In genomic region chr1:12055259-12055658, GRCh38 we compare ENCODE assay signal across 19 cellular contexts. TPM values are rescaled to one million over a fixed set of nuclear protein-coding genes. Genes with fewer than 3 reads are reported as not detected.
A peak's percentile ranks its signal among the peaks of the same experiment; 100 is the strongest.
DNase-seq lines count a peak whose midpoint lies in the region; ATAC-seq lines count a peak whose summit lies in the region.
"Had no signal": no experiment of that assay in that cellular context is flagged by ENCODE, and none has a peak within 500 bp of the region (broad histone marks: within the 10 kb centered on the region; RNA-seq: fewer than 3 reads in every experiment).

No MANE protein-coding gene starts in this region.

- no peak overlapping the region for H3K4me3 ChIP-seq in trophoblast cell (ENCODE audit: low read depth, low read length)
- H3K4me3 ChIP-seq: BLaER1 treated with 17β-estradiol and CSF1 and Interleukin-3, amounts not matched to agents 10 nM and 100 nM; GM23248; HAP-1 had no signal

- no peak overlapping the region for H2AFZ ChIP-seq in trophoblast cell (ENCODE audit: insufficient read depth, low read length, poor library complexity)
- H2AFZ ChIP-seq: GM23248 had no signal

- no peak overlapping the region for H3K9ac ChIP-seq in trophoblast cell (ENCODE audit: low read length)
- H3K9ac ChIP-seq: BLaER1 treated with 17β-estradiol and CSF1 and Interleukin-3, amounts not matched to agents 10 nM and 100 nM; GM23248 had no signal

- H3K27ac Mint-ChIP-seq in activated CD8-positive, alpha-beta memory T cell treated with anti-CD3 and anti-CD28 coated beads, Interleukin-2, amount 10 ng/mL, durations not matched to agents 7 days and 5 days: no peak overlapping the region
- H3K27ac Mint-ChIP-seq in activated T-helper 17 cell treated with anti-CD3 and anti-CD28 coated beads, Interleukin-2, amount 50 U/mL, for 72 hours: no peak overlapping the region
- H3K27ac Mint-ChIP-seq: CD8-positive, alpha-beta T cell; IgD-negative memory B cell had no signal

- H4K12ac ChIP-seq in trophoblast cell (ENCODE audit: low read depth, low read length): no peak overlapping the region

- peaks cover 85% of the 10 kb centered on the region for H3K4me1 Mint-ChIP-seq in activated CD8-positive, alpha-beta memory T cell treated with anti-CD3 and anti-CD28 coated beads, Interleukin-2, amount 10 ng/mL, durations not matched to agents 7 days and 5 days
- peaks cover 47% of the 10 kb centered on the region for H3K4me1 Mint-ChIP-seq in activated T-helper 17 cell treated with anti-CD3 and anti-CD28 coated beads, Interleukin-2, amount 50 U/mL, for 72 hours

- H3K36me3 Mint-ChIP-seq in activated CD8-positive, alpha-beta memory T cell treated with anti-CD3 and anti-CD28 coated beads, Interleukin-2, amount 10 ng/mL, durations not matched to agents 7 days and 5 days: no peaks in the 10 kb centered on the region
- H3K36me3 Mint-ChIP-seq in activated T-helper 17 cell treated with anti-CD3 and anti-CD28 coated beads, Interleukin-2, amount 50 U/mL, for 72 hours (ENCODE audit: low read depth): no peaks in the 10 kb centered on the region
- H3K36me3 Mint-ChIP-seq: CD8-positive, alpha-beta T cell; IgD-negative memory B cell had no signal

- H3K4me2 ChIP-seq in trophoblast cell (ENCODE audit: low read length): no peak overlapping the region
- H3K4me2 ChIP-seq: BLaER1 treated with 17β-estradiol and CSF1 and Interleukin-3, amounts not matched to agents 10 nM and 100 nM had no signal

- no peak overlapping the region for H3K23ac ChIP-seq in trophoblast cell (ENCODE audit: low read length)

- WGBS in trophoblast cell (ENCODE audit: extremely low coverage, insufficient coverage, insufficient read length): no CpG with 5 or more reads among the region's 6 CpGs

- no peak overlapping the region for H4K8ac ChIP-seq in trophoblast cell (ENCODE audit: low read depth, low read length)

- H3K4me1 ChIP-seq in trophoblast cell (ENCODE audit: control insufficient read depth in 1 of 2, insufficient read depth in 2 of 2, low read length in 2 of 2): peaks cover 22 to 25% of the 10 kb centered on the region in 2 experiments
- H3K4me1 ChIP-seq: HAP-1 had no signal

- no peak overlapping the region for H2AK5ac ChIP-seq in trophoblast cell (ENCODE audit: low read length)

- DNase-seq in activated CD8-positive, alpha-beta memory T cell treated with anti-CD3 and anti-CD28 coated beads, Interleukin-2, amount 50 U/mL, for 48 hours: peak; percentile 55
- DNase-seq in activated CD8-positive, alpha-beta memory T cell treated with anti-CD3 and anti-CD28 coated beads, Interleukin-2, amount 10 ng/mL, durations not matched to agents 7 days and 5 days: no peak
- no peak for DNase-seq in trophoblast cell
- no peak for DNase-seq in effector CD4-positive, alpha-beta T cell
- DNase-seq in SIG-M5 (lab: John Stamatoyannopoulos, UW): no peak
- DNase-seq: 8988T; CD8-positive, alpha-beta T cell; DMS 273 treated with DMSO at 0.1 percent for 48 hours; DMS53; DND-41; EL; GM23248 had no signal

- no peak for ATAC-seq in activated CD8-positive, alpha-beta memory T cell treated with anti-CD3 and anti-CD28 coated beads, Interleukin-2, amount 10 ng/mL, durations not matched to agents 7 days and 5 days
- ATAC-seq in activated T-helper 17 cell treated with anti-CD3 and anti-CD28 coated beads, Interleukin-2, amount 50 U/mL, for 72 hours (replicated peaks): no peak
- ATAC-seq in HG02759 (IDR thresholded peaks at IDR 0.05; ENCODE audit: unreplicated experiment): no peak
- ATAC-seq: CD8-positive, alpha-beta T cell had no signal

- no peaks in the 10 kb centered on the region for H3K36me3 ChIP-seq in trophoblast cell (ENCODE audit: control insufficient read depth in 1 of 2, insufficient read depth in 2 of 2, low read length in 2 of 2)
- H3K36me3 ChIP-seq: BLaER1 treated with 17β-estradiol and CSF1 and Interleukin-3, amounts not matched to agents 10 nM and 100 nM; HAP-1 had no signal

- no peak overlapping the region for H3K14ac ChIP-seq in trophoblast cell (ENCODE audit: low read length)

- H2BK120ac ChIP-seq in trophoblast cell (ENCODE audit: insufficient read depth, low read length, poor library complexity): no peak overlapping the region

- H3K9me3 Mint-ChIP-seq in activated CD8-positive, alpha-beta memory T cell treated with anti-CD3 and anti-CD28 coated beads, Interleukin-2, amount 10 ng/mL, durations not matched to agents 7 days and 5 days (ENCODE audit: low read depth): no peaks in the 10 kb centered on the region
- no peaks in the 10 kb centered on the region for H3K9me3 Mint-ChIP-seq in activated T-helper 17 cell treated with anti-CD3 and anti-CD28 coated beads, Interleukin-2, amount 50 U/mL, for 72 hours
- H3K9me3 Mint-ChIP-seq: CD8-positive, alpha-beta T cell had no signal

- no peak overlapping the region for H3K4me3 Mint-ChIP-seq in activated CD8-positive, alpha-beta memory T cell treated with anti-CD3 and anti-CD28 coated beads, Interleukin-2, amount 10 ng/mL, durations not matched to agents 7 days and 5 days
- peak overlapping the region; percentile 33 for H3K4me3 Mint-ChIP-seq in activated T-helper 17 cell treated with anti-CD3 and anti-CD28 coated beads, Interleukin-2, amount 50 U/mL, for 72 hours
- H3K4me3 Mint-ChIP-seq: CD8-positive, alpha-beta T cell had no signal

- no peaks in the 10 kb centered on the region for H3K79me2 ChIP-seq in trophoblast cell (ENCODE audit: control insufficient read depth, insufficient read depth, low read length, poor library complexity)

- H3K18ac ChIP-seq in trophoblast cell (ENCODE audit: low read length): no peak overlapping the region

- H2BK12ac ChIP-seq in trophoblast cell (ENCODE audit: low read length): no peak overlapping the region

- no peak overlapping the region for H3K27ac ChIP-seq in trophoblast cell (ENCODE audit: low read depth, low read length)
- H3K27ac ChIP-seq: BLaER1 treated with 17β-estradiol and CSF1 and Interleukin-3, amounts not matched to agents 10 nM and 100 nM; GM23248 had no signal

- CTCF ChIA-PET in activated CD8-positive, alpha-beta memory T cell treated with anti-CD3 and anti-CD28 coated beads, Interleukin-2, amount 10 ng/mL, durations not matched to agents 7 days and 5 days (lab: Charles Lee): interaction anchor here (1.2 to 6.4 kb wide), 4 partner anchors 8 to 24 kb away, joined by 4 to 50 read pairs (median 6); partner anchors contain the start of gene TNFRSF8

- H3K79me1 ChIP-seq in trophoblast cell (ENCODE audit: low read length): peaks cover 4% of the 10 kb centered on the region

- peaks cover 7% of the 10 kb centered on the region for H3K27me3 Mint-ChIP-seq in activated CD8-positive, alpha-beta memory T cell treated with anti-CD3 and anti-CD28 coated beads, Interleukin-2, amount 10 ng/mL, durations not matched to agents 7 days and 5 days
- H3K27me3 Mint-ChIP-seq in activated T-helper 17 cell treated with anti-CD3 and anti-CD28 coated beads, Interleukin-2, amount 50 U/mL, for 72 hours: peaks cover 6% of the 10 kb centered on the region

- H4K91ac ChIP-seq in trophoblast cell (ENCODE audit: low read depth, low read length): peak overlapping the region; percentile 7

- H2BK5ac ChIP-seq in trophoblast cell (ENCODE audit: low read depth, low read length, poor library complexity): no peak overlapping the region

- no peaks in the 10 kb centered on the region for H3K27me3 ChIP-seq in trophoblast cell (ENCODE audit: insufficient read depth, low read length)
- H3K27me3 ChIP-seq: BLaER1 treated with 17β-estradiol and CSF1 and Interleukin-3, amounts not matched to agents 10 nM and 100 nM had no signal

- no peak overlapping the region for H3K4ac ChIP-seq in trophoblast cell (ENCODE audit: low read depth, low read length)

- peaks cover 2% of the 10 kb centered on the region for H3K9me3 ChIP-seq in trophoblast cell (ENCODE audit: insufficient read depth, low read depth, low read length)
- H3K9me3 ChIP-seq: HAP-1 had no signal

RNA-seq across cellular contexts. Expression of gene TNFRSF8, which starts 7.8 kb away (rescaled TPM):
- total RNA-seq in activated CD8-positive, alpha-beta memory T cell treated with anti-CD3 and anti-CD28 coated beads, Interleukin-2, amount 10 ng/mL, durations not matched to agents 7 days and 5 days: 10 to 100 TPM in 1 of 2 experiments, 1 to 10 TPM in 1; 3.8 to 14.8 TPM
- 100 to 1,000 TPM in 1 of 2 donors, 10 to 100 TPM in 1; 35.3 to 216 TPM for total RNA-seq in activated T-helper 17 cell treated with anti-CD3 and anti-CD28 coated beads, Interleukin-2, amount 50 U/mL, for 72 hours
- polyA plus RNA-seq in trophoblast cell (2013): 0.16 and 0.19 TPM in 2 replicates
- total RNA-seq: A673; CD8-positive, alpha-beta T cell; G401; GM23248 had no signal

RNA-seq across cellular contexts. Expression of gene MIIP, which starts 36.0 kb away (rescaled TPM):
- 10 to 100 TPM; 41.4 to 59.3 TPM for total RNA-seq in activated CD8-positive, alpha-beta memory T cell treated with anti-CD3 and anti-CD28 coated beads, Interleukin-2, amount 10 ng/mL, durations not matched to agents 7 days and 5 days
- 100 to 1,000 TPM in 1 of 2 donors, 10 to 100 TPM in 1; 51.1 to 115 TPM for total RNA-seq in activated T-helper 17 cell treated with anti-CD3 and anti-CD28 coated beads, Interleukin-2, amount 50 U/mL, for 72 hours
- polyA plus RNA-seq in trophoblast cell (2013): 32.1 and 33.6 TPM in 2 replicates
